ENCODE assay signal across 8 cellular contexts in the genomic region with DNA sequence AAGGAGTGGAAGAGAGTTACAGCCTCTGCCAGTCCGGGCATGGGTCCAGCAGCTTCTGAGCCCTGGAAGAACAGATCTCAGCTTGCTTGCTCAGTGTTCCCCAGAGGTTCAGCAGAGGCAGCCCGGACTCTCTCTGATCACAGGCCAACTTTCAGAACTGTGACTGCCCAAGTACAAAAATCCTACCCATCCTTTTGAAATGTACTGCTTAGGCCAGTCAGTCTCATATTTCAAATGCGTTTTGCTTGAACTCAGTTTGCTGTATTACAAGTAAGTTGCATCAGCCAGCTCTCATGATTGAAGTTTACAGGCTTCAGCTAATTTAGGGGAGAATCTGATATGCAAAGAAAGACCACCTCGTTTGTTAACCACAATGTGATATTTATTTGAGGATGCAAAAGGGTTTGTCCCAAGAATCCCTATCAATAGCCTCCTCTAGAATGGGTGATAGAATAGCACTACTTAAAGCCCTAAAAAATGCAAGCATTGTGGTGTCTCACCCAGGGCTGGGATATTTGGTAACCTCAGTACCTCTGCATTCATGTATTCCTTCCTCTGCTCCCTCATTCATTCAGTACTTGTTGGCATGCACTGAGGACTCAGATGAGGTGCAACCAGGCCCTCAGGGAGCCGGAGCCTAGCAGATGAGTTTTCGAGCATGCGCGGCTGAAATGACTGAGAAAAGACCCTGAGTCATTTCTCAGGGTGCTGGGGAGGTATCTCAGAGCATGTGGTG. TPM values are rescaled to one million over a fixed set of nuclear protein-coding genes. Genes with fewer than 3 reads are reported as not detected.
A peak's percentile ranks its signal among the peaks of the same experiment; 100 is the strongest.
DNase-seq lines count a peak whose midpoint lies in the region; ATAC-seq, FAIRE-seq and TF ChIP-seq lines count a peak whose summit lies in the region.

No MANE protein-coding gene starts in this region.

- in situ Hi-C loops in IMR-90 (cut with MboI; ENCODE audit: low sequenced_read_pairs) (no loop called here), transverse colon (cut with MboI; ENCODE audit: low pct_ligation_motif_present in 1 of 4, low pct_unique_long_range_greater_than_20kb in 1 of 4, low sequenced_read_pairs in 3 of 4) (no loop called here)

- peaks cover 11% of the 10 kb centered on the region for H3K9me1 ChIP-seq in IMR-90 (ENCODE audit: insufficient read depth, low read length)

- peak overlapping the region; percentile 27 for H3K4me2 ChIP-seq in IMR-90 (ENCODE audit: low read depth, low read length)

- peak overlapping the region; percentile 82 to 99 for H4K8ac ChIP-seq in IMR-90 (ENCODE audit: low read depth in 2 of 2, low read length in 2 of 2)

- H3K9me3 ChIP-seq in IMR-90 (ENCODE audit: control insufficient read depth, insufficient read depth, low read length) (no peaks in the 10 kb centered on the region), transverse colon (no peaks in the 10 kb centered on the region)

- peak overlapping the region; percentile 98 for H2BK120ac ChIP-seq in IMR-90 (ENCODE audit: low read depth, low read length)

- peak overlapping the region; percentile 86 for H2AK9ac ChIP-seq in IMR-90 (replicated peaks; ENCODE audit: low read depth, low read length, poor library complexity)

- no peak for FAIRE-seq in RCC 7860 (lab: Jason Lieb, UNC)

- 81% methylated on average over 5 of the region's 8 CpGs; no CpG with 5 or more reads in 1 of the 2 experiments for whole genome bisulfite sequencing in IMR-90 (ENCODE audit: extremely low coverage in 2 of 2, insufficient read length in 1 of 2), 2 experiments
- 76% methylated on average over 8 of the region's 8 CpGs; no CpG with 5 or more reads in 1 of the 2 donors for WGBS in transverse colon (ENCODE audit: low coverage in 1 of 2), 2 donors

- DNase-seq in CD14-positive monocyte (ENCODE audit: low spot score) (no peak), IMR-90 (peak; percentile 95), iris pigment epithelial cell (ENCODE audit: low read depth) (peak; percentile 93), transverse colon (peak; percentile 41), RCC 7860 (ENCODE audit: low spot score) (no peak), superior temporal gyrus (ENCODE audit: extremely low spot score) (no peak), GF-D8 (lab: John Stamatoyannopoulos, UW) (no peak)

- H3K27me3 ChIP-seq in IMR-90 (ENCODE audit: control insufficient read depth, insufficient read depth, low read length) (no peaks in the 10 kb centered on the region), transverse colon (no peaks in the 10 kb centered on the region)

- H4K91ac ChIP-seq in IMR-90 (ENCODE audit: insufficient read depth, low read depth, low read length): peak overlapping the region; percentile 100

- H3K27ac ChIP-seq in IMR-90 (ENCODE audit: insufficient read depth, low read length) (peak overlapping the region; percentile 98), transverse colon (peak overlapping the region; percentile 28 to 53 (median 41))

- TF ChIP-seq POLR2A in IMR-90 (IDR thresholded peaks at IDR 0.05; ENCODE audit: low read depth, low read length): no peak
- no peak for TF ChIP-seq POLR2A in transverse colon (IDR thresholded peaks at IDR 0.05)

- H3K4me3 ChIP-seq in IMR-90 (ENCODE audit: insufficient read depth, low read depth, low read length): no peak overlapping the region
- H3K4me3 ChIP-seq in transverse colon: no peak overlapping the region

- dilution Hi-C loops in IMR-90 (cut with HindIII; ENCODE audit: low sequenced_read_pairs, unreplicated experiment): no loop called here

- peak overlapping the region; percentile 94 for H2BK20ac ChIP-seq in IMR-90 (ENCODE audit: low read depth, low read length)

- H3K79me1 ChIP-seq in IMR-90 (ENCODE audit: low read depth in 1 of 2, low read length in 2 of 2): peaks cover 9 to 52% of the 10 kb centered on the region in 2 experiments

- H2AK5ac ChIP-seq in IMR-90 (ENCODE audit: low read depth, low read length): peak overlapping the region; percentile 89

- peak overlapping the region; percentile 93 for H3K14ac ChIP-seq in IMR-90 (replicated peaks; ENCODE audit: low read depth, low read length)

- peak overlapping the region; percentile 86; the same call in 1 of the 2 replicates for H3K56ac ChIP-seq in IMR-90 (ENCODE audit: extremely low read depth, insufficient read depth, low read length)

- no peak for TF ChIP-seq EP300 in transverse colon (IDR thresholded peaks at IDR 0.05; ENCODE audit: low read depth)

- peak overlapping the region; percentile 94 for H3K23ac ChIP-seq in IMR-90 (ENCODE audit: low read depth, low read length)

- peak overlapping the region; percentile 80 for H2BK5ac ChIP-seq in IMR-90 (ENCODE audit: low read depth, low read length, poor library complexity, severe bottlenecking)

- peak overlapping the region in 4 of 7 donors; percentile 31 to 72 (median 56) for H3K27ac Mint-ChIP-seq in CD14-positive monocyte
- peak overlapping the region; percentile 50 for H3K27ac Mint-ChIP-seq in activated T-helper 17 cell treated with anti-CD3 and anti-CD28 coated beads, Interleukin-2, amount 50 U/mL, for 72 hours

- intact Hi-C loops in CD14-positive monocyte (cut with micrococcal nuclease) (no loop called here), IMR-90 (cut with micrococcal nuclease) (loop anchor here (5.0 kb wide), 1 partner anchor 36 kb away; no protein-coding TSS in a partner anchor), transverse colon (cut with DNase I; ENCODE audit: low total_unique reads) (no loop called here)

- no peak for TF ChIP-seq RAD21 in IMR-90 (IDR thresholded peaks at IDR 0.05; ENCODE audit: low read length)

- CTCF ChIA-PET in IMR-90 (lab: Yijun Ruan, JAX): interaction anchor here (0.8 kb wide), 1 partner anchor 23 kb away, joined by 3 read pairs; no protein-coding TSS in a partner anchor

- H2BK15ac ChIP-seq in IMR-90 (ENCODE audit: low read depth, low read length): peak overlapping the region; percentile 50; the same call in 2 of the 3 replicates

- H3K4me1 ChIP-seq in IMR-90 (ENCODE audit: control insufficient read depth, insufficient read depth, low read length) (peaks cover 11% of the 10 kb centered on the region), transverse colon (peaks cover 0 to 34% (median 24%) of the 10 kb centered on the region in 4 donors)

- H3K27me3 Mint-ChIP-seq in CD14-positive monocyte (ENCODE audit: low read depth in 3 of 3): no peaks in the 10 kb centered on the region
- no peaks in the 10 kb centered on the region for H3K27me3 Mint-ChIP-seq in activated T-helper 17 cell treated with anti-CD3 and anti-CD28 coated beads, Interleukin-2, amount 50 U/mL, for 72 hours

- peak overlapping the region; percentile 4 for H2AFZ ChIP-seq in IMR-90 (replicated peaks; ENCODE audit: low read length, poor library complexity)

- TF ChIP-seq CTCF in CD14-positive monocyte (IDR thresholded peaks at IDR 0.05) (no peak), IMR-90 (conservative IDR thresholded peaks at IDR 0.05; ENCODE audit: low read depth, low read length) (no peak), transverse colon (IDR thresholded peaks at IDR 0.05) (no peak)

- POLR2A ChIA-PET in IMR-90 (lab: Charles Lee; ENCODE audit: unreplicated experiment): no interaction called here

- peak overlapping the region; percentile 90 for H4K5ac ChIP-seq in IMR-90 (ENCODE audit: low read depth, low read length)

- peak overlapping the region; percentile 97 for H3K4ac ChIP-seq in IMR-90 (ENCODE audit: low read depth, low read length)

- H4K20me1 ChIP-seq in IMR-90 (ENCODE audit: insufficient read depth, low read length): no peaks in the 10 kb centered on the region

- H3K36me3 ChIP-seq in IMR-90 (ENCODE audit: control insufficient read depth, insufficient read depth, low read length) (peaks cover 37% of the 10 kb centered on the region), transverse colon (peaks cover 0 to 24% (median 11%) of the 10 kb centered on the region in 4 donors)

- no peak overlapping the region for H3K4me3 Mint-ChIP-seq in CD14-positive monocyte
- H3K4me3 Mint-ChIP-seq in activated T-helper 17 cell treated with anti-CD3 and anti-CD28 coated beads, Interleukin-2, amount 50 U/mL, for 72 hours: no peak overlapping the region

- peak; percentile 89 for ATAC-seq in IMR-90 (ENCODE audit: low read depth)
- peak; percentile 36 for ATAC-seq in activated T-helper 17 cell treated with anti-CD3 and anti-CD28 coated beads, Interleukin-2, amount 50 U/mL, for 72 hours (replicated peaks)

- H3K18ac ChIP-seq in IMR-90 (ENCODE audit: low read depth, low read length): peak overlapping the region; percentile 95

- H3K4me1 Mint-ChIP-seq in CD14-positive monocyte: peaks cover 4% of the 10 kb centered on the region
- no peaks in the 10 kb centered on the region for H3K4me1 Mint-ChIP-seq in activated T-helper 17 cell treated with anti-CD3 and anti-CD28 coated beads, Interleukin-2, amount 50 U/mL, for 72 hours

- no TSS peak for BruUV-seq in IMR-90 (replicated peaks; lab: Mats Ljungman, UMichigan)

- peaks cover 0 to 2% (median 0%) of the 10 kb centered on the region in 7 donors for H3K9me3 Mint-ChIP-seq in CD14-positive monocyte
- H3K9me3 Mint-ChIP-seq in activated T-helper 17 cell treated with anti-CD3 and anti-CD28 coated beads, Interleukin-2, amount 50 U/mL, for 72 hours: no peaks in the 10 kb centered on the region

- peaks cover 59 to 74% of the 10 kb centered on the region in 2 donors for H3K36me3 Mint-ChIP-seq in CD14-positive monocyte
- H3K36me3 Mint-ChIP-seq in activated T-helper 17 cell treated with anti-CD3 and anti-CD28 coated beads, Interleukin-2, amount 50 U/mL, for 72 hours (ENCODE audit: low read depth): peaks cover 86% of the 10 kb centered on the region

- peak overlapping the region; percentile 66 for H3K9ac ChIP-seq in IMR-90 (ENCODE audit: low read depth, low read length)

RNA-seq across cellular contexts. Expression of a gene that starts 7.0 kb away (rescaled TPM):
- 10 to 100 TPM; 32.7 to 33.5 TPM for polyA plus RNA-seq in CD14-positive monocyte
- total RNA-seq in IMR-90 (2012; rRNA removed): 46.9 and 58.6 TPM in 2 replicates
- polyA plus RNA-seq in IMR-90 (2012; rRNA removed): 57.5 and 65.4 TPM in 2 replicates
- polyA plus RNA-seq in IMR-90 (2012; cell fraction: cytosol; rRNA removed): 42.1 and 63.2 TPM in 2 replicates
- 16.1 and 28.1 TPM in 2 replicates for polyA plus RNA-seq in IMR-90 (2012; cell fraction: nucleus; rRNA removed; ENCODE audit: low replicate concordance)
- total RNA-seq in activated T-helper 17 cell treated with anti-CD3 and anti-CD28 coated beads, Interleukin-2, amount 50 U/mL, for 72 hours: 10 to 100 TPM; 21.5 to 45.2 TPM
- 10 to 100 TPM in 3 of 4 donors, 1 to 10 TPM in 1; 4.9 to 56.8 (median 47.1) TPM for total RNA-seq in transverse colon

RNA-seq across cellular contexts. Expression of a gene that starts 7.2 kb away (rescaled TPM):
- polyA plus RNA-seq in CD14-positive monocyte (1 to 10 TPM; 3.8 to 5.1 TPM), IMR-90 (2012; rRNA removed) (5.5 and 6.8 TPM in 2 replicates)
- total RNA-seq in IMR-90 (2012; rRNA removed) (14.3 and 16.9 TPM in 2 replicates), transverse colon (10 to 100 TPM in 2 of 4 donors, 1 to 10 TPM in 2; 1.4 to 13.1 (median 10.6) TPM)
- 1.7 and 3.4 TPM in 2 replicates for polyA plus RNA-seq in IMR-90 (2012; cell fraction: cytosol; rRNA removed)
- polyA plus RNA-seq in IMR-90 (2012; cell fraction: nucleus; rRNA removed; ENCODE audit: low replicate concordance): 2.4 and 9.8 TPM in 2 replicates
- total RNA-seq in activated T-helper 17 cell treated with anti-CD3 and anti-CD28 coated beads, Interleukin-2, amount 50 U/mL, for 72 hours: 10 to 100 TPM; 17.4 to 20.6 TPM

RNA-seq across cellular contexts. Expression of a gene that starts 15.1 kb away (rescaled TPM):
- not detected for polyA plus RNA-seq in CD14-positive monocyte
- under 0.01 and 0.36 TPM in 2 replicates for total RNA-seq in IMR-90 (2012; rRNA removed)
- 0.17 and 0.32 TPM in 2 replicates for polyA plus RNA-seq in IMR-90 (2012; rRNA removed)
- polyA plus RNA-seq in IMR-90 (2012; cell fraction: cytosol; rRNA removed): 0.11 TPM in 1 of 2 replicates, not detected in the other
- polyA plus RNA-seq in IMR-90 (2012; cell fraction: nucleus; rRNA removed; ENCODE audit: low replicate concordance): 0.31 and 0.41 TPM in 2 replicates
- under 1 TPM in 1 of 2 donors, not detected in 1; 0.26 TPM for total RNA-seq in activated T-helper 17 cell treated with anti-CD3 and anti-CD28 coated beads, Interleukin-2, amount 50 U/mL, for 72 hours
- total RNA-seq in transverse colon: not detected

RNA-seq across cellular contexts. Expression of a gene that starts 42.9 kb away (rescaled TPM):
- polyA plus RNA-seq in CD14-positive monocyte (10 to 100 TPM; 47.4 to 47.9 TPM), IMR-90 (2012; rRNA removed) (57.9 and 60.8 TPM in 2 replicates)
- total RNA-seq in IMR-90 (2012; rRNA removed) (35.1 and 53.9 TPM in 2 replicates), transverse colon (100 to 1,000 TPM in 3 of 4 donors, 10 to 100 TPM in 1; 83.8 to 381 (median 260) TPM)
- 52.5 and 81.4 TPM in 2 replicates for polyA plus RNA-seq in IMR-90 (2012; cell fraction: cytosol; rRNA removed)
- 132 and 185 TPM in 2 replicates for polyA plus RNA-seq in IMR-90 (2012; cell fraction: nucleus; rRNA removed; ENCODE audit: low replicate concordance)
- total RNA-seq in activated T-helper 17 cell treated with anti-CD3 and anti-CD28 coated beads, Interleukin-2, amount 50 U/mL, for 72 hours: 100 to 1,000 TPM; 116 to 117 TPM

RNA-seq across cellular contexts. Expression of a gene that starts 45.6 kb away (rescaled TPM):
- polyA plus RNA-seq in CD14-positive monocyte: not detected
- total RNA-seq in IMR-90 (2012; rRNA removed): under 0.01 TPM in 1 of 2 replicates, not detected in the other
- polyA plus RNA-seq in IMR-90 (2012; rRNA removed): not detected in 2 replicates
- not detected in 2 replicates for polyA plus RNA-seq in IMR-90 (2012; cell fraction: cytosol; rRNA removed)
- polyA plus RNA-seq in IMR-90 (2012; cell fraction: nucleus; rRNA removed; ENCODE audit: low replicate concordance): 0.07 TPM in 1 of 2 replicates, not detected in the other
- 1 to 10 TPM in 1 of 2 donors, under 1 TPM in 1; 0.11 to 2.2 TPM for total RNA-seq in activated T-helper 17 cell treated with anti-CD3 and anti-CD28 coated beads, Interleukin-2, amount 50 U/mL, for 72 hours
- not detected for total RNA-seq in transverse colon

Comparison
In these comparisons a context has a peak if more than half of its experiments do, and no peak if none do; other contexts are left out.
1. DNase-seq: peak in IMR-90 (single experiment), iris pigment epithelial cell (single experiment) and transverse colon (single experiment); none in CD14-positive monocyte (single experiment), RCC 7860 (single experiment), superior temporal gyrus (single experiment) and GF-D8 (single experiment).